1 cellular context compared by ENCODE assay signal in genomic region chr1:47870946-47871750, GRCh38.
TF ChIP-seq lines count a peak whose summit lies in the region.

No MANE protein-coding gene starts in this region.

TF ChIP-seq in HepG2, 621 proteins besides CTCF, POLR2A, EP300 and RAD21 (continued from another document):
- TF ChIP-seq ZBED4 (CRISPR knock-in tag; IDR thresholded peaks at IDR 0.05; ENCODE audit: borderline replicate concordance) (no peak), GATAD2A (CRISPR knock-in tag; IDR thresholded peaks at IDR 0.05) (no peak), E2F2 (CRISPR knock-in tag; IDR thresholded peaks at IDR 0.05; ENCODE audit: borderline replicate concordance) (no peak), ONECUT2 (CRISPR knock-in tag; IDR thresholded peaks at IDR 0.05) (no peak), XRCC5 (optimal IDR thresholded peaks at IDR 0.05; ENCODE audit: low read length) (peak; percentile 12), ATF2 (CRISPR knock-in tag; IDR thresholded peaks at IDR 0.05) (no peak), ZNF574 (CRISPR knock-in tag; IDR thresholded peaks at IDR 0.05) (no peak), ZNF414 (CRISPR knock-in tag; IDR thresholded peaks at IDR 0.05) (no peak), TEAD3 (CRISPR knock-in tag; optimal IDR thresholded peaks at IDR 0.05; ENCODE audit: borderline replicate concordance) (no peak), ZNF263 (CRISPR knock-in tag; IDR thresholded peaks at IDR 0.05) (no peak), ARID4A (CRISPR knock-in tag; IDR thresholded peaks at IDR 0.05; ENCODE audit: borderline replicate concordance) (no peak), ZNF691 (CRISPR knock-in tag; IDR thresholded peaks at IDR 0.05; ENCODE audit: borderline replicate concordance, low read depth) (no peak), MATR3 (CRISPR knock-in tag; IDR thresholded peaks at IDR 0.05) (no peak), GMEB2 (CRISPR knock-in tag; IDR thresholded peaks at IDR 0.05; ENCODE audit: low read depth) (no peak), KDM5B (CRISPR knock-in tag; IDR thresholded peaks at IDR 0.05; ENCODE audit: borderline replicate concordance) (no peak), HMGA1 (CRISPR knock-in tag; conservative IDR thresholded peaks at IDR 0.05) (no peak), FOXO4 (CRISPR knock-in tag; conservative IDR thresholded peaks at IDR 0.05) (no peak), CREB1 (IDR thresholded peaks at IDR 0.05) (no peak), CREB1 (CRISPR knock-in tag; IDR thresholded peaks at IDR 0.05) (peak; percentile 40; the same call in 1 of the 2 replicates), PBX2 (CRISPR knock-in tag; IDR thresholded peaks at IDR 0.05) (no peak), REPIN1 (CRISPR knock-in tag; IDR thresholded peaks at IDR 0.05; ENCODE audit: borderline replicate concordance, low read depth) (0 out of 2 replicates have a peak, but pooled peaks have one; percentile 12), ZKSCAN1 (IDR thresholded peaks at IDR 0.05; ENCODE audit: low read length) (no peak), ZNF629 (CRISPR knock-in tag; conservative IDR thresholded peaks at IDR 0.05) (peak; percentile 59; the same call in 1 of the 2 replicates), ATF7-NPFF (CRISPR knock-in tag; IDR thresholded peaks at IDR 0.05; ENCODE audit: low read depth) (no peak), HDAC2 (CRISPR knock-in tag; IDR thresholded peaks at IDR 0.05) (no peak), ZBTB39 (CRISPR knock-in tag; IDR thresholded peaks at IDR 0.05) (no peak)
